Comparison of ENCODE assay signal across 22 cellular contexts in the genomic region with DNA sequence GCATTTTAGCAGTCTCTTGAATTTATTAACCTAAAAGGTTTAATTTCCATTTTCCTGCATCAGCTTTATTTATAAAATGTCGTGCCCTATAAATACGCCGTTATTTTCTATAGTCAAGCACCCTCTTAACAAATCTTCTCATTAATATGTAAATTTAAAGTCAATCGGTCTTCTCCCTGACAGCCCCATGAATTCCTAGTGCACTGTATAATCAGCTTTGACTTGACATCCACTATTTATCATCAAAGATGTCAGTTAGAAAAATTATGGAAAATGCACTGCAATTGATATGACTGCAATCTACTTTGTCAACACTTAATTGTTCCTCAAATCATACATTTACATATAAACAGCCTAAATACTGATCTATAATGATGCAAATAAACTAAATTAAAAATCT.
A peak's percentile ranks its signal among the peaks of the same experiment; 100 is the strongest.
DNase-seq lines count a peak whose midpoint lies in the region; ATAC-seq, FAIRE-seq and TF ChIP-seq lines count a peak whose summit lies in the region.
"Had no signal": no experiment of that assay in that cellular context is flagged by ENCODE, and none has a peak within 500 bp of the region (broad histone marks: within the 10 kb centered on the region; RNA-seq: fewer than 3 reads in every experiment).

No MANE protein-coding gene starts in this region.

- H3K27ac ChIP-seq in HepG2 (ENCODE audit: extremely low read length, insufficient read depth, low read length) (no peak overlapping the region), right lobe of liver (no peak overlapping the region), HUES6 (ENCODE audit: low read depth, low read length) (peak overlapping the region; percentile 50; the same call in 1 of the 2 replicates), SK-N-MC (peak overlapping the region; percentile 62; the same call in 1 of the 2 replicates), neural cell (ENCODE audit: low read length) (no peak overlapping the region)
- H3K27ac ChIP-seq: 22Rv1; A549; BLaER1 treated with 17β-estradiol and CSF1 and Interleukin-3, amounts not matched to agents 10 nM and 100 nM; C4-2B had no signal

- H3K9me2 ChIP-seq in neural cell (ENCODE audit: insufficient read depth, low read length): no peaks in the 10 kb centered on the region

- H3K4me1 ChIP-seq in HepG2 (ENCODE audit: insufficient read depth, low read length): no peaks in the 10 kb centered on the region
- H3K4me1 ChIP-seq in right lobe of liver: no peaks in the 10 kb centered on the region
- H3K4me1 ChIP-seq in HUES6 (ENCODE audit: control insufficient read depth, insufficient read depth, low read length): peaks cover 7% of the 10 kb centered on the region; the same call in 1 of the 2 replicates
- H3K4me1 ChIP-seq: BLaER1 treated with 17β-estradiol and CSF1 and Interleukin-3, amounts not matched to agents 10 nM and 100 nM had no signal

- H2AFZ ChIP-seq in HepG2 (ENCODE audit: low read length) (no peak overlapping the region), neural cell (ENCODE audit: low read depth, low read length) (no peak overlapping the region)

- H3K9ac ChIP-seq in HepG2 (ENCODE audit: insufficient read depth, low read depth, low read length): no peak overlapping the region
- H3K9ac ChIP-seq in HUES6 (ENCODE audit: low read length): no peak overlapping the region
- H3K9ac ChIP-seq in SK-N-MC (ENCODE audit: insufficient read length): no peak overlapping the region
- H3K9ac ChIP-seq in neural cell (ENCODE audit: low read length): no peak overlapping the region
- H3K9ac ChIP-seq: BLaER1 treated with 17β-estradiol and CSF1 and Interleukin-3, amounts not matched to agents 10 nM and 100 nM had no signal

- TF ChIP-seq RAD21 in HepG2 (CRISPR knock-in tag; IDR thresholded peaks at IDR 0.05): no peak
- TF ChIP-seq RAD21 in neural cell (conservative IDR thresholded peaks at IDR 0.05): no peak

- no TSS peak for BruUV-seq in HepG2 (replicated peaks; lab: Mats Ljungman, UMichigan)

- DNase-seq in HepG2 (ENCODE audit: low spot score): no peak
- DNase-seq in right lobe of liver: no peak
- peak; percentile 24 for DNase-seq in SK-N-MC (ENCODE audit: low read depth, low spot score)
- no peak for DNase-seq in NCI-H69 (lab: John Stamatoyannopoulos, UW)
- no peak for DNase-seq in AG20443 (ENCODE audit: low spot score)
- DNase-seq: ACHN; AML-193; Caco-2; Calu3; CD4-positive, alpha-beta T cell; CD8-positive, alpha-beta T cell; DMS79 treated with DMSO at 0.1 percent for 48 hours; GF-D8 had no signal

- TF ChIP-seq EP300 in HepG2 (IDR thresholded peaks at IDR 0.05; ENCODE audit: low read depth in 2 of 2, low read length in 2 of 2) (no peak), HepG2 (CRISPR knock-in tag; IDR thresholded peaks at IDR 0.05; ENCODE audit: borderline replicate concordance) (no peak), neural cell (conservative IDR thresholded peaks at IDR 0.05; ENCODE audit: poor library complexity, severe bottlenecking) (peak; percentile 83)

- no peak for FAIRE-seq in HepG2 (lab: Jason Lieb, UNC)
- FAIRE-seq: A549, D721Med, GM12891 had no signal

- POLR2A ChIA-PET in HepG2 (lab: Yijun Ruan, JAX): no interaction called here

- ATAC-seq in HepG2 (no peak), right lobe of liver (no peak), HG03460 (IDR thresholded peaks at IDR 0.05; ENCODE audit: unreplicated experiment) (no peak)
- ATAC-seq: A549; CD8-positive, alpha-beta T cell had no signal

- TF ChIP-seq POLR2A in HepG2 (IDR thresholded peaks at IDR 0.05; ENCODE audit: insufficient read depth in 1 of 2, low read depth in 2 of 2, low read length in 2 of 2) (no peak), right lobe of liver (IDR thresholded peaks at IDR 0.05) (no peak)

- 96% methylated on average over 4 of the region's 4 CpGs for WGBS in HepG2 (ENCODE audit: low lambda C conversion rate)
- WGBS in right lobe of liver (ENCODE audit: insufficient coverage, low coverage, low lambda C conversion rate, missing lambda C conversion rate): 95% methylated on average over 4 of the region's 4 CpGs

- H3K4me2 ChIP-seq in HepG2 (ENCODE audit: low read depth, low read length) (no peak overlapping the region), neural cell (ENCODE audit: low read length) (peak overlapping the region; percentile 12)
- H3K4me2 ChIP-seq: A549; BLaER1 treated with 17β-estradiol and CSF1 and Interleukin-3, amounts not matched to agents 10 nM and 100 nM had no signal

- H3K36me3 ChIP-seq in HepG2 (replicated peaks in 1 of 2; ENCODE audit: control insufficient read depth in 1 of 2, insufficient read depth in 2 of 2, low read length in 2 of 2) (peaks cover 0 to 26% of the 10 kb centered on the region in 2 experiments; a peak in 4 of 5 replicates), right lobe of liver (peaks cover 0 to 3% (median 0%) of the 10 kb centered on the region in 4 donors), HUES6 (ENCODE audit: control insufficient read depth, insufficient read depth, low read length) (peaks cover 18% of the 10 kb centered on the region), SK-N-MC (ENCODE audit: insufficient read depth, low read length) (peaks cover 4% of the 10 kb centered on the region), neural cell (ENCODE audit: insufficient read depth, low read length) (no peaks in the 10 kb centered on the region)

- no peaks in the 10 kb centered on the region for H3K79me2 ChIP-seq in HepG2 (ENCODE audit: insufficient read depth, low read length)
- no peaks in the 10 kb centered on the region for H3K79me2 ChIP-seq in neural cell (replicated peaks; ENCODE audit: insufficient read depth, low read length)

- in situ Hi-C loops in HepG2 (cut with HindIII; ENCODE audit: extremely low pct_ligation_motif_present, low pct_unique_long_range_greater_than_20kb): no loop called here

- no peaks in the 10 kb centered on the region for H3K27me3 ChIP-seq in HepG2 (ENCODE audit: control insufficient read depth in 1 of 2, insufficient read depth in 2 of 2, low read length in 2 of 2)
- no peaks in the 10 kb centered on the region for H3K27me3 ChIP-seq in right lobe of liver
- H3K27me3 ChIP-seq in HUES6 (ENCODE audit: control insufficient read depth, insufficient read depth, low read length): no peaks in the 10 kb centered on the region
- no peaks in the 10 kb centered on the region for H3K27me3 ChIP-seq in neural cell (ENCODE audit: insufficient read depth, low read depth, low read length)
- H3K27me3 ChIP-seq: BLaER1 treated with 17β-estradiol and CSF1 and Interleukin-3, amounts not matched to agents 10 nM and 100 nM had no signal

- no peak for TF ChIP-seq CTCF in HepG2 (CRISPR knock-in tag; IDR thresholded peaks at IDR 0.05)
- no peak for TF ChIP-seq CTCF in right lobe of liver (IDR thresholded peaks at IDR 0.05)
- TF ChIP-seq CTCF in neural cell (IDR thresholded peaks at IDR 0.05; ENCODE audit: poor library complexity, severe bottlenecking): no peak

- CTCF ChIA-PET in HepG2 (lab: Yijun Ruan, JAX; ENCODE audit: low intra/inter-chr PET ratio, low total read pairs): no interaction called here

- no peaks in the 10 kb centered on the region for H4K20me1 ChIP-seq in HepG2 (ENCODE audit: insufficient read depth, low read length)
- no peaks in the 10 kb centered on the region for H4K20me1 ChIP-seq in neural cell (ENCODE audit: insufficient read depth)

- intact Hi-C loops in HepG2 (cut with micrococcal nuclease; ENCODE audit: unreplicated experiment): no loop called here
- intact Hi-C loops in right lobe of liver (cut with DNase I): no loop called here

- H3K4me3 ChIP-seq in HepG2 (replicated peaks in 1 of 3; ENCODE audit: insufficient read depth in 1 of 3, low read depth in 2 of 3, low read length in 3 of 3) (no peak overlapping the region), right lobe of liver (no peak overlapping the region), HUES6 (ENCODE audit: low read depth, low read length) (no peak overlapping the region), SK-N-MC (peak overlapping the region; percentile 44; the same call in 1 of the 2 replicates), neural cell (ENCODE audit: low read length) (no peak overlapping the region)
- H3K4me3 ChIP-seq: A549; BLaER1 treated with 17β-estradiol and CSF1 and Interleukin-3, amounts not matched to agents 10 nM and 100 nM had no signal

- H3F3A ChIP-seq in neural cell (ENCODE audit: insufficient read depth, low read length, poor library complexity, severe bottlenecking): no peaks in the 10 kb centered on the region

- H3K9me3 ChIP-seq in HepG2 (ENCODE audit: low read length) (no peaks in the 10 kb centered on the region), right lobe of liver (no peaks in the 10 kb centered on the region), HUES6 (ENCODE audit: control insufficient read depth, insufficient read depth, low read depth, low read length) (no peaks in the 10 kb centered on the region), SK-N-MC (ENCODE audit: low read depth, low read length) (no peaks in the 10 kb centered on the region), neural cell (ENCODE audit: low read length) (no peaks in the 10 kb centered on the region)
- H3K9me3 ChIP-seq: A549, Caco-2 had no signal

TF ChIP-seq in HepG2, 621 proteins besides CTCF, POLR2A, EP300 and RAD21:
- TF ChIP-seq HMGA1 (CRISPR knock-in tag; conservative IDR thresholded peaks at IDR 0.05) (no peak), MAFF (IDR thresholded peaks at IDR 0.05; ENCODE audit: low read depth, low read length) (0 out of 2 replicates have a peak, but pooled peaks have one; percentile 16), MAFK (conservative IDR thresholded peaks at IDR 0.05 in 1 of 2, IDR thresholded peaks at IDR 0.05 in 1 of 2; ENCODE audit: low read length in 2 of 2) (peak; percentile 18 to 33; a peak in 3 of 4 replicates), HOXA9 (CRISPR knock-in tag; IDR thresholded peaks at IDR 0.05; ENCODE audit: borderline replicate concordance) (no peak), IKZF4 (CRISPR knock-in tag; IDR thresholded peaks at IDR 0.05; ENCODE audit: borderline replicate concordance, low read depth, not compliant biosample characterization) (no peak), HNRNPLL (IDR thresholded peaks at IDR 0.05; ENCODE audit: low read depth, low read length, poor library complexity, severe bottlenecking) (no peak), SP140L (CRISPR knock-in tag; IDR thresholded peaks at IDR 0.05; ENCODE audit: borderline replicate concordance) (no peak)

TF ChIP-seq in neural cell, 6 proteins besides CTCF, POLR2A, EP300 and RAD21 (continues in another document):
- no peak for TF ChIP-seq SMC3 (conservative IDR thresholded peaks at IDR 0.05; ENCODE audit: poor library complexity)

Comparison
In these comparisons a context has a peak if more than half of its experiments do, and no peak if none do; other contexts are left out.
1. H3K27ac ChIP-seq: peak in HUES6 (single experiment) and SK-N-MC (single experiment); none in HepG2 (single experiment), right lobe of liver (0 of 3) and neural cell (single experiment).